In genomic region chr1:114040273-114041043, GRCh38 we compare ENCODE assay signal across 13 cellular contexts.
DNase-seq lines count a peak whose midpoint lies in the region; ATAC-seq and TF ChIP-seq lines count a peak whose summit lies in the region.
"Had no signal": no experiment of that assay in that cellular context is flagged by ENCODE, and none has a peak within 500 bp of the region (broad histone marks: within the 10 kb centered on the region; RNA-seq: fewer than 3 reads in every experiment).

No MANE protein-coding gene starts in this region.

- H3K9me3 Mint-ChIP-seq in naive thymus-derived CD4-positive, alpha-beta T cell: no peaks in the 10 kb centered on the region
- H3K9me3 Mint-ChIP-seq in stimulated activated memory B cell treated with anti-CD40 and anti-IgM and Interleukin-4, amounts not matched to agents 10 μg/mL and 1 μg/mL and 100 μg/mL, for 72 hours: no peaks in the 10 kb centered on the region
- H3K9me3 Mint-ChIP-seq in type B pancreatic cell: no peaks in the 10 kb centered on the region
- H3K9me3 Mint-ChIP-seq: mesothelial cell of epicardium had no signal

- H3K27me3 ChIP-seq in naive thymus-derived CD4-positive, alpha-beta T cell (ENCODE audit: control insufficient read depth in 2 of 2, insufficient read depth in 2 of 2, low read length in 2 of 2): no peaks in the 10 kb centered on the region

- peak; percentile 73 for ATAC-seq in naive thymus-derived CD4-positive, alpha-beta T cell
- no peak for ATAC-seq in stimulated activated memory B cell treated with anti-CD40 and anti-IgM and Interleukin-4, amounts not matched to agents 10 μg/mL and 1 μg/mL and 100 μg/mL, for 72 hours
- no peak for ATAC-seq in GM18861 (IDR thresholded peaks at IDR 0.05; ENCODE audit: unreplicated experiment)
- no peak for ATAC-seq in GM18505 (IDR thresholded peaks at IDR 0.05; ENCODE audit: unreplicated experiment)

- H3K4me3 Mint-ChIP-seq in naive thymus-derived CD4-positive, alpha-beta T cell: no peak overlapping the region
- no peak overlapping the region for H3K4me3 Mint-ChIP-seq in stimulated activated memory B cell treated with anti-CD40 and anti-IgM and Interleukin-4, amounts not matched to agents 10 μg/mL and 1 μg/mL and 100 μg/mL, for 72 hours
- H3K4me3 Mint-ChIP-seq in type B pancreatic cell: no peak overlapping the region
- H3K4me3 Mint-ChIP-seq: mesothelial cell of epicardium had no signal

- DNase-seq in Daoy (ENCODE audit: low read depth) (peak; percentile 40), NB4 (ENCODE audit: low read depth) (peak; percentile 90), choroid plexus epithelial cell (ENCODE audit: low read depth) (peak; percentile 74), type B pancreatic cell (ENCODE audit: extremely low spot score, unreplicated experiment) (no peak)
- DNase-seq in naive thymus-derived CD4-positive, alpha-beta T cell: no peak
- DNase-seq: activated CD8-positive, alpha-beta memory T cell treated with anti-CD3 and anti-CD28 coated beads, Interleukin-2, amount 50 U/mL, for 4 hours; effector memory CD4-positive, alpha-beta T cell; NCI-H1436; psoas muscle had no signal

- H3K36me3 Mint-ChIP-seq in naive thymus-derived CD4-positive, alpha-beta T cell: no peaks in the 10 kb centered on the region
- H3K36me3 Mint-ChIP-seq in stimulated activated memory B cell treated with anti-CD40 and anti-IgM and Interleukin-4, amounts not matched to agents 10 μg/mL and 1 μg/mL and 100 μg/mL, for 72 hours: no peaks in the 10 kb centered on the region
- no peaks in the 10 kb centered on the region for H3K36me3 Mint-ChIP-seq in type B pancreatic cell
- H3K36me3 Mint-ChIP-seq: mesothelial cell of epicardium had no signal

- no peaks in the 10 kb centered on the region for H3K36me3 ChIP-seq in naive thymus-derived CD4-positive, alpha-beta T cell (ENCODE audit: control insufficient read depth in 2 of 3, insufficient read depth in 3 of 3, low read length in 3 of 3)

- H3K4me3 ChIP-seq in NB4 (ENCODE audit: low read depth, low read length) (no peak overlapping the region), choroid plexus epithelial cell (ENCODE audit: low read depth, low read length) (no peak overlapping the region)
- no peak overlapping the region for H3K4me3 ChIP-seq in naive thymus-derived CD4-positive, alpha-beta T cell (ENCODE audit: low read length)
- H3K4me3 ChIP-seq: psoas muscle had no signal

- TF ChIP-seq CTCF in NB4 (IDR thresholded peaks at IDR 0.05; ENCODE audit: low read depth, low read length) (no peak), choroid plexus epithelial cell (conservative IDR thresholded peaks at IDR 0.05; ENCODE audit: low read depth, low read length) (no peak), type B pancreatic cell (conservative IDR thresholded peaks at IDR 0.05) (no peak)

- no peak for TF ChIP-seq POLR2A in NB4 (IDR thresholded peaks at IDR 0.05; ENCODE audit: extremely low read depth, insufficient read length)
- TF ChIP-seq POLR2A in GM18505 (IDR thresholded peaks at IDR 0.05; ENCODE audit: borderline replicate concordance, extremely low read depth, insufficient read depth, insufficient read length): no peak

- no peak overlapping the region for H3K27ac ChIP-seq in naive thymus-derived CD4-positive, alpha-beta T cell (ENCODE audit: low read depth, low read length)
- H3K27ac ChIP-seq: psoas muscle had no signal

- H3K27ac Mint-ChIP-seq in naive thymus-derived CD4-positive, alpha-beta T cell: no peak overlapping the region
- no peak overlapping the region for H3K27ac Mint-ChIP-seq in stimulated activated memory B cell treated with anti-CD40 and anti-IgM and Interleukin-4, amounts not matched to agents 10 μg/mL and 1 μg/mL and 100 μg/mL, for 72 hours
- H3K27ac Mint-ChIP-seq in type B pancreatic cell: no peak overlapping the region
- H3K27ac Mint-ChIP-seq: mesothelial cell of epicardium had no signal

- H3K4me1 ChIP-seq in naive thymus-derived CD4-positive, alpha-beta T cell (ENCODE audit: control insufficient read depth in 2 of 2, insufficient read depth in 2 of 2, low read length in 2 of 2): no peaks in the 10 kb centered on the region
- H3K4me1 ChIP-seq: psoas muscle had no signal

- CTCF ChIA-PET in naive thymus-derived CD4-positive, alpha-beta T cell (lab: Charles Lee): no interaction called here

- intact Hi-C loops in naive thymus-derived CD4-positive, alpha-beta T cell (cut with micrococcal nuclease): no loop called here

- POLR2A ChIA-PET in naive thymus-derived CD4-positive, alpha-beta T cell (lab: Charles Lee): no interaction called here

- peaks cover 0 to 2% (median 0%) of the 10 kb centered on the region in 5 donors for H3K27me3 Mint-ChIP-seq in naive thymus-derived CD4-positive, alpha-beta T cell
- H3K27me3 Mint-ChIP-seq in stimulated activated memory B cell treated with anti-CD40 and anti-IgM and Interleukin-4, amounts not matched to agents 10 μg/mL and 1 μg/mL and 100 μg/mL, for 72 hours: no peaks in the 10 kb centered on the region
- H3K27me3 Mint-ChIP-seq in type B pancreatic cell: no peaks in the 10 kb centered on the region

- no peaks in the 10 kb centered on the region for H3K9me3 ChIP-seq in naive thymus-derived CD4-positive, alpha-beta T cell (ENCODE audit: control insufficient read depth in 2 of 3, low read length in 3 of 3)
- H3K9me3 ChIP-seq: psoas muscle had no signal

- peaks cover 0 to 4% (median 0%) of the 10 kb centered on the region in 7 donors for H3K4me1 Mint-ChIP-seq in naive thymus-derived CD4-positive, alpha-beta T cell
- H3K4me1 Mint-ChIP-seq in stimulated activated memory B cell treated with anti-CD40 and anti-IgM and Interleukin-4, amounts not matched to agents 10 μg/mL and 1 μg/mL and 100 μg/mL, for 72 hours: no peaks in the 10 kb centered on the region
- peaks cover 5% of the 10 kb centered on the region for H3K4me1 Mint-ChIP-seq in type B pancreatic cell (ENCODE audit: unreplicated experiment)
- H3K4me1 Mint-ChIP-seq: mesothelial cell of epicardium had no signal

Comparison
In these comparisons a context has a peak if more than half of its experiments do, and no peak if none do; other contexts are left out.
1. DNase-seq: peak in Daoy (single experiment), NB4 (single experiment) and choroid plexus epithelial cell (single experiment); none in naive thymus-derived CD4-positive, alpha-beta T cell (0 of 9) and type B pancreatic cell (single experiment).